In the genomic region with DNA sequence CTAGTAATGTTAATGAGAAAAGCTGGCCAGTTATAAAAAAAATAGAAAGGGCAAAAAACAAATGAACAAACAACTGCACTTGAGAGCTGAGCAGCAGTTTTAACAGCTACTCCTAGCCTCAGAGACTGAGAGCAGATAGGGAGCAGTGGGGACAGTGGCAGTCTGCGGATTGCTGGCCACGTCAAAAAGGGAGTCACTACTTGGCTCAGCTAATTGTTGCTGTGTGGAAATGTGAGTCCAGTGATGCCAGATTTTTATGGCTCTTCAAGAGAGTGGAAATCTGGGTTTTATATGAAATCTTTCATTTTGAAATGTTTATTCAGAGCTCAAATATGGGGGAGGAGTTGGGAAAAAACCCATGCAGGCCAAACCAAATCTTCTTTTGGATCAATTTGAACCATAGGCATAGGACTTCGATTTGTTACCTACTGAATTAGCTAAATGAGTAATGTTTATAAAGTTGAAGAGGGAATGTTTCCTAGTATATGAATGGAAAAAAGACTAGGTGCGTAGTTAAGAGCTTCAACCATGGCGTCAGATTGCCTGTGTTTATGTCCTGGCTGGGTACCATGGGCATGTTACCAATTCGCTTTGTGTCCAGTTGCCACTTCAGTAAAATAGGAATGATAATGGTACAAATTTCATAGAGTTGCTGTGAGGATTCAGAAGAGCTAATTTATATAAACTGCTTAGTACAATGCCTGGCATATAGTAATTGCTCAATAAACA, we compare ENCODE assay signal across 15 cellular contexts.
DNase-seq lines count a peak whose midpoint lies in the region; ATAC-seq and TF ChIP-seq lines count a peak whose summit lies in the region.
"Had no signal": no experiment of that assay in that cellular context is flagged by ENCODE, and none has a peak within 500 bp of the region (broad histone marks: within the 10 kb centered on the region; RNA-seq: fewer than 3 reads in every experiment).

No MANE protein-coding gene starts in this region.

- no peak for TF ChIP-seq POLR2A in esophagus muscularis mucosa (IDR thresholded peaks at IDR 0.05; ENCODE audit: low read depth)
- no peak for TF ChIP-seq POLR2A in stomach (IDR thresholded peaks at IDR 0.05)

- H3K27me3 ChIP-seq in GM23248 (replicated peaks; ENCODE audit: insufficient read depth) (no peaks in the 10 kb centered on the region), esophagus muscularis mucosa (no peaks in the 10 kb centered on the region), stomach (no peaks in the 10 kb centered on the region), PC-9 (ENCODE audit: insufficient read depth, low read depth) (no peaks in the 10 kb centered on the region)
- H3K27me3 ChIP-seq: BLaER1, SJCRH30 had no signal

- peak overlapping the region; percentile 94 for H3K27ac ChIP-seq in GM23248
- peak overlapping the region; percentile 50 to 79 (median 62) for H3K27ac ChIP-seq in esophagus muscularis mucosa (replicated peaks in 1 of 4)
- peak overlapping the region in 2 of 5 donors; percentile 3 to 13 for H3K27ac ChIP-seq in stomach
- H3K27ac ChIP-seq in PC-9 = no peak overlapping the region
- H3K27ac ChIP-seq: BLaER1, SJCRH30 had no signal

- H3K4me2 ChIP-seq in GM23248 (ENCODE audit: unreplicated experiment) (peak overlapping the region; percentile 72), PC-9 (no peak overlapping the region)
- H3K4me2 ChIP-seq: BLaER1 had no signal

- POLR2A ChIA-PET in PC-9 (lab: Charles Lee; ENCODE audit: unreplicated experiment) = no interaction called here

- H2AFZ ChIP-seq in GM23248 (no peak overlapping the region), PC-9 (no peak overlapping the region)

- CTCF ChIA-PET in PC-9 (lab: Charles Lee) = no interaction called here

- no peaks in the 10 kb centered on the region for H3K9me3 Mint-ChIP-seq in immature natural killer cell
- H3K9me3 Mint-ChIP-seq in activated naive CD8-positive, alpha-beta T cell treated with anti-CD3 and anti-CD28 coated beads for 36 hours = no peaks in the 10 kb centered on the region
- no peaks in the 10 kb centered on the region for H3K9me3 Mint-ChIP-seq in activated T-cell treated with anti-CD3 and anti-CD28 coated beads, Interleukin-2, amount 50 U/mL, for 72 hours

- in situ Hi-C loops in GM23248 (cut with MboI) = no loop called here

- no peaks in the 10 kb centered on the region for H3K36me3 ChIP-seq in GM23248 (ENCODE audit: low read depth)
- H3K36me3 ChIP-seq in esophagus muscularis mucosa = no peaks in the 10 kb centered on the region
- H3K36me3 ChIP-seq in stomach = no peaks in the 10 kb centered on the region
- no peaks in the 10 kb centered on the region for H3K36me3 ChIP-seq in PC-9 (ENCODE audit: low read depth)
- H3K36me3 ChIP-seq: SJCRH30 had no signal

- no peaks in the 10 kb centered on the region for H3K36me3 Mint-ChIP-seq in immature natural killer cell
- H3K36me3 Mint-ChIP-seq in activated naive CD8-positive, alpha-beta T cell treated with anti-CD3 and anti-CD28 coated beads for 36 hours = peaks cover 7% of the 10 kb centered on the region
- no peaks in the 10 kb centered on the region for H3K36me3 Mint-ChIP-seq in activated T-cell treated with anti-CD3 and anti-CD28 coated beads, Interleukin-2, amount 50 U/mL, for 72 hours (ENCODE audit: insufficient read depth in 2 of 2)

- peaks cover 54% of the 10 kb centered on the region for H3K4me1 ChIP-seq in GM23248 (ENCODE audit: insufficient read depth)
- H3K4me1 ChIP-seq in esophagus muscularis mucosa = peaks cover 0 to 17% (median 12%) of the 10 kb centered on the region in 4 donors
- H3K4me1 ChIP-seq in stomach = peaks cover 0 to 15% (median 0%) of the 10 kb centered on the region in 4 donors
- no peaks in the 10 kb centered on the region for H3K4me1 ChIP-seq in PC-9 (replicated peaks; ENCODE audit: insufficient read depth)
- H3K4me1 ChIP-seq: BLaER1, SJCRH30 had no signal

- H4K20me1 ChIP-seq in GM23248 (ENCODE audit: insufficient read depth) = no peaks in the 10 kb centered on the region
- no peaks in the 10 kb centered on the region for H4K20me1 ChIP-seq in PC-9 (ENCODE audit: insufficient read depth)

- peaks cover 77 to 87% of the 10 kb centered on the region in 2 donors for H3K4me1 Mint-ChIP-seq in immature natural killer cell
- peaks cover 5% of the 10 kb centered on the region for H3K4me1 Mint-ChIP-seq in activated naive CD8-positive, alpha-beta T cell treated with anti-CD3 and anti-CD28 coated beads for 36 hours
- H3K4me1 Mint-ChIP-seq in activated T-cell treated with anti-CD3 and anti-CD28 coated beads, Interleukin-2, amount 50 U/mL, for 72 hours (ENCODE audit: low read depth) = peaks cover 11% of the 10 kb centered on the region

- TF ChIP-seq EP300 in esophagus muscularis mucosa (IDR thresholded peaks at IDR 0.05) (peak; percentile 84), stomach (IDR thresholded peaks at IDR 0.05) (peak; percentile 56)

- no TSS peak for BruUV-seq in PC-9 (replicated peaks; lab: Mats Ljungman, UMichigan)

- peak overlapping the region; percentile 33 to 86 (median 55) for H3K4me3 Mint-ChIP-seq in immature natural killer cell
- H3K4me3 Mint-ChIP-seq in activated naive CD8-positive, alpha-beta T cell treated with anti-CD3 and anti-CD28 coated beads for 36 hours = no peak overlapping the region
- no peak overlapping the region for H3K4me3 Mint-ChIP-seq in activated T-cell treated with anti-CD3 and anti-CD28 coated beads, Interleukin-2, amount 50 U/mL, for 72 hours
- H3K4me3 Mint-ChIP-seq: activated T-cell treated with anti-CD3 and anti-CD28 coated beads, Interleukin-2, amount 50 U/mL, for 4 hours had no signal

- H3K9me2 ChIP-seq in GM23248 (ENCODE audit: insufficient read depth) (no peaks in the 10 kb centered on the region), PC-9 (ENCODE audit: insufficient read depth) (no peaks in the 10 kb centered on the region; the same call in 1 of the 2 replicates)

- peak overlapping the region; percentile 85 to 95 (median 90) for H3K27ac Mint-ChIP-seq in immature natural killer cell
- no peak overlapping the region for H3K27ac Mint-ChIP-seq in activated naive CD8-positive, alpha-beta T cell treated with anti-CD3 and anti-CD28 coated beads for 36 hours
- H3K27ac Mint-ChIP-seq in activated T-cell treated with anti-CD3 and anti-CD28 coated beads, Interleukin-2, amount 50 U/mL, for 72 hours = no peak overlapping the region

- TF ChIP-seq CTCF in esophagus muscularis mucosa (IDR thresholded peaks at IDR 0.05) (no peak), stomach (IDR thresholded peaks at IDR 0.05) (no peak), PC-9 (conservative IDR thresholded peaks at IDR 0.05) (no peak)

- H3K27me3 Mint-ChIP-seq in immature natural killer cell (ENCODE audit: low read depth in 3 of 3) = no peaks in the 10 kb centered on the region
- no peaks in the 10 kb centered on the region for H3K27me3 Mint-ChIP-seq in activated naive CD8-positive, alpha-beta T cell treated with anti-CD3 and anti-CD28 coated beads for 36 hours
- H3K27me3 Mint-ChIP-seq in activated T-cell treated with anti-CD3 and anti-CD28 coated beads, Interleukin-2, amount 50 U/mL, for 72 hours (ENCODE audit: low read depth) = no peaks in the 10 kb centered on the region

- 15 to 19% methylated on average over 6 of the region's 6 CpGs for WGBS in GM23248 (ENCODE audit: low coverage in 1 of 2, low lambda C conversion rate in 2 of 2, missing lambda C conversion rate in 2 of 2), 2 experiments
- WGBS in esophagus muscularis mucosa = 60% methylated on average over 6 of the region's 6 CpGs
- WGBS in stomach, 5 donors = 80 to 91% (median 86%) methylated on average over 6 of the region's 6 CpGs

- DNase-seq in GM23248 (peak; percentile 91), esophagus muscularis mucosa (ENCODE audit: extremely low spot score) (no peak), immature natural killer cell (no peak), stomach (no peak), PC-9 (no peak)
- no peak for DNase-seq in activated naive CD8-positive, alpha-beta T cell treated with anti-CD3 and anti-CD28 coated beads for 36 hours
- no peak for DNase-seq in activated T-cell treated with anti-CD3 and anti-CD28 coated beads, Interleukin-2, amount 50 U/mL, for 72 hours
- DNase-seq: activated CD4-positive, alpha-beta T cell treated with anti-CD3 and anti-CD28 coated beads, Interleukin-2, amount 50 U/mL, for 1 hour; activated T-cell treated with anti-CD3 and anti-CD28 coated beads, Interleukin-2, amount 50 U/mL, for 4 hours; DMS 273 treated with DMSO at 0.1 percent for 48 hours; NK-92 treated with Interleukin-12 subunit alpha and Interleukin-12 subunit beta, amount 100 ng/mL, for 24 hours; SJCRH30 had no signal

- intact Hi-C loops in esophagus muscularis mucosa (cut with DNase I) (no loop called here), stomach (cut with DNase I; ENCODE audit: low total_unique reads) (no loop called here), PC-9 (cut with micrococcal nuclease; ENCODE audit: unreplicated experiment) (no loop called here)

- ATAC-seq in GM19035 (IDR thresholded peaks at IDR 0.05; ENCODE audit: unreplicated experiment) = no peak
- no peak for ATAC-seq in activated T-cell treated with anti-CD3 and anti-CD28 coated beads, Interleukin-2, amount 50 U/mL, for 72 hours (replicated peaks in 1 of 2)
- ATAC-seq: activated T-cell treated with anti-CD3 and anti-CD28 coated beads, Interleukin-2, amount 50 U/mL, for 4 hours; HepG2 had no signal

- no peaks in the 10 kb centered on the region for H3K9me3 ChIP-seq in GM23248 (ENCODE audit: low read depth)
- no peaks in the 10 kb centered on the region for H3K9me3 ChIP-seq in esophagus muscularis mucosa
- H3K9me3 ChIP-seq in stomach = no peaks in the 10 kb centered on the region
- H3K9me3 ChIP-seq in PC-9 (ENCODE audit: insufficient read depth, low read depth) = no peaks in the 10 kb centered on the region
- H3K9me3 ChIP-seq: BLaER1, SJCRH30 had no signal

- peaks cover 49% of the 10 kb centered on the region for H3F3A ChIP-seq in GM23248 (ENCODE audit: insufficient read depth)
- no peaks in the 10 kb centered on the region for H3F3A ChIP-seq in PC-9 (ENCODE audit: insufficient read depth, low read depth)

- H3K79me2 ChIP-seq in GM23248 (ENCODE audit: insufficient read depth) (peaks cover 18% of the 10 kb centered on the region; the same call in 1 of the 2 replicates), PC-9 (ENCODE audit: low read depth) (no peaks in the 10 kb centered on the region)

- H3K4me3 ChIP-seq in GM23248 (peak overlapping the region; percentile 44), esophagus muscularis mucosa (no peak overlapping the region), stomach (no peak overlapping the region), PC-9 (no peak overlapping the region)
- H3K4me3 ChIP-seq: BLaER1, SJCRH30 had no signal

- peak overlapping the region; percentile 76 for H3K9ac ChIP-seq in GM23248
- H3K9ac ChIP-seq: BLaER1 had no signal

Comparison
In these comparisons a context has a peak if more than half of its experiments do, and no peak if none do; other contexts are left out.
1. H3K27ac Mint-ChIP-seq: peak in immature natural killer cell (6 of 6); none in activated naive CD8-positive, alpha-beta T cell treated with anti-CD3 and anti-CD28 coated beads for 36 hours (single experiment) and activated T-cell treated with anti-CD3 and anti-CD28 coated beads, Interleukin-2, amount 50 U/mL, for 72 hours (single experiment).
2. H3K4me3 Mint-ChIP-seq: peak in immature natural killer cell (5 of 5); none in activated naive CD8-positive, alpha-beta T cell treated with anti-CD3 and anti-CD28 coated beads for 36 hours (single experiment) and activated T-cell treated with anti-CD3 and anti-CD28 coated beads, Interleukin-2, amount 50 U/mL, for 72 hours (0 of 2).